In genomic region chr2:133717497-133717896, GRCh38 we compare ENCODE assay signal across 1 cellular context.
TF ChIP-seq lines count a peak whose summit lies in the region.

No MANE protein-coding gene starts in this region.

TF ChIP-seq in GM23338, 12 proteins besides CTCF, POLR2A, EP300 and RAD21 (continued from another document):
- TF ChIP-seq ZNF462 (CRISPR knock-in tag; IDR thresholded peaks at IDR 0.05) (no peak), NANOG (IDR thresholded peaks at IDR 0.05; ENCODE audit: borderline replicate concordance) (no peak)
